In the genomic region with DNA sequence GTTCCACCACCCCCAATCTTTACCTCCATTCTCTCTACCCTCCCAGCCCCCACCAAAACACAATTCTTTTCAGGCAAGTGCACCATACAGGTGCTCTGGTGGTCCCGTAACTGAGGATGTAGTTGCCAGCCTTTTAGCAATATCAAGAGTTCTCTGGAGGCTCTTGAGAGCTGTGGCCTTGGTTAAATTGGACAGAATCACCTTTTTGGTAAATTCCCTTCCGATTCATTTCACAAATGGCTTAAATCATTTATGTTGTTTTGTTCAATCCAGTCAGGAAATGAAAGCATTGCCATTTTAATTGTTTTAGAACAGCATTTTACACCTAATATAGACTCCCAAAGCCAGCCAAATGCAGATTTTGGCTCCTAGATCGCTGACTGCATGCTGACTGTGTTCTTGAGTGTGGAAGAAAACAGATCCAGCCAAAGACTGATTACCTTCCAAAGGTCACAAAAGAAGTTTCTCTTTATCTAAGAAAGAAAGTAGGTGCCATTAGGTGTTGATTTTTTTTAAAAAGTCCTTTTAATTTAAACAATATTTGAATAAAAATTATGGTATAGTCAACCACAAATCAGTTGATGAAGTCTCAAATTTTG, we compare ENCODE assay signal across 24 cellular contexts. TPM values are rescaled to one million over a fixed set of nuclear protein-coding genes. Genes with fewer than 3 reads are reported as not detected.
DNase-seq lines count a peak whose midpoint lies in the region; ATAC-seq and FAIRE-seq lines count a peak whose summit lies in the region.
"Had no signal": no experiment of that assay in that cellular context is flagged by ENCODE, and none has a peak within 500 bp of the region (broad histone marks: within the 10 kb centered on the region; RNA-seq: fewer than 3 reads in every experiment).

No MANE protein-coding gene starts in this region.

- H3K9me3 ChIP-seq in GM23248 (ENCODE audit: low read depth) (no peaks in the 10 kb centered on the region), MG63 (no peaks in the 10 kb centered on the region; the same call in 1 of the 2 replicates), small intestine (ENCODE audit: control insufficient read depth, low read depth) (no peaks in the 10 kb centered on the region)
- no peaks in the 10 kb centered on the region for H3K9me3 ChIP-seq in naive thymus-derived CD4-positive, alpha-beta T cell (ENCODE audit: control insufficient read depth in 2 of 3, low read length in 3 of 3)
- H3K9me3 ChIP-seq: A549; BLaER1 treated with 17β-estradiol and CSF1 and Interleukin-3, amounts not matched to agents 10 nM and 100 nM; HAP-1 had no signal

- H3K4me1 Mint-ChIP-seq in naive thymus-derived CD4-positive, alpha-beta T cell = peaks cover 9 to 56% (median 28%) of the 10 kb centered on the region in 7 donors

- POLR2A ChIA-PET in naive thymus-derived CD4-positive, alpha-beta T cell (lab: Charles Lee) = no interaction called here

- H3K4me2 ChIP-seq in GM23248 (ENCODE audit: unreplicated experiment) = no peak overlapping the region
- H3K4me2 ChIP-seq: BLaER1 treated with 17β-estradiol and CSF1 and Interleukin-3, amounts not matched to agents 10 nM and 100 nM had no signal

- intact Hi-C loops in naive thymus-derived CD4-positive, alpha-beta T cell (cut with micrococcal nuclease) = no loop called here

- H2AFZ ChIP-seq in GM23248 = no peak overlapping the region

- in situ Hi-C loops in GM23248 (cut with MboI) = no loop called here

- H3K9ac ChIP-seq in GM23248 = no peak overlapping the region
- H3K9ac ChIP-seq: BLaER1 treated with 17β-estradiol and CSF1 and Interleukin-3, amounts not matched to agents 10 nM and 100 nM had no signal

- 84 to 89% methylated on average over 3 of the region's 3 CpGs for WGBS in GM23248 (ENCODE audit: low coverage in 1 of 2, low lambda C conversion rate in 2 of 2, missing lambda C conversion rate in 2 of 2), 2 experiments
- WGBS in small intestine, 3 donors = 54 to 77% (median 74%) methylated on average over 3 of the region's 3 CpGs

- no peaks in the 10 kb centered on the region for H3K9me2 ChIP-seq in GM23248 (ENCODE audit: insufficient read depth)

- H3K4me3 ChIP-seq in GM23248 = no peak overlapping the region
- H3K4me3 ChIP-seq in MG63 = no peak overlapping the region
- H3K4me3 ChIP-seq in small intestine (ENCODE audit: low read depth in 1 of 2, low read length in 2 of 2) = no peak overlapping the region
- no peak overlapping the region for H3K4me3 ChIP-seq in naive thymus-derived CD4-positive, alpha-beta T cell (ENCODE audit: low read length)
- H3K4me3 ChIP-seq: A549; BLaER1 treated with 17β-estradiol and CSF1 and Interleukin-3, amounts not matched to agents 10 nM and 100 nM; HAP-1 had no signal

- H3K36me3 Mint-ChIP-seq in naive thymus-derived CD4-positive, alpha-beta T cell = peaks cover 9 to 23% (median 16%) of the 10 kb centered on the region in 5 donors

- peaks cover 62% of the 10 kb centered on the region for H3F3A ChIP-seq in GM23248 (ENCODE audit: insufficient read depth)

- no peak for ATAC-seq in HG03460 (IDR thresholded peaks at IDR 0.05; ENCODE audit: unreplicated experiment)
- no peak for ATAC-seq in naive thymus-derived CD4-positive, alpha-beta T cell
- ATAC-seq: A549, Panc1 had no signal

- H3K27me3 Mint-ChIP-seq in naive thymus-derived CD4-positive, alpha-beta T cell = no peaks in the 10 kb centered on the region
- H3K27me3 Mint-ChIP-seq: CD4-positive, alpha-beta T cell had no signal

- no peaks in the 10 kb centered on the region for H3K36me3 ChIP-seq in GM23248 (ENCODE audit: low read depth)
- H3K36me3 ChIP-seq in MG63 = no peaks in the 10 kb centered on the region
- H3K36me3 ChIP-seq in small intestine (ENCODE audit: control insufficient read depth in 2 of 2, insufficient read depth in 2 of 2, low read length in 2 of 2) = no peaks in the 10 kb centered on the region
- H3K36me3 ChIP-seq in naive thymus-derived CD4-positive, alpha-beta T cell (ENCODE audit: control insufficient read depth in 2 of 3, insufficient read depth in 3 of 3, low read length in 3 of 3) = no peaks in the 10 kb centered on the region
- H3K36me3 ChIP-seq: BLaER1 treated with 17β-estradiol and CSF1 and Interleukin-3, amounts not matched to agents 10 nM and 100 nM; HAP-1 had no signal

- CTCF ChIA-PET in naive thymus-derived CD4-positive, alpha-beta T cell (lab: Charles Lee) = no interaction called here

- peak; percentile 43 for DNase-seq in GM23248
- DNase-seq in MG63 = peak; percentile 70
- DNase-seq in astrocyte of the hippocampus (ENCODE audit: low read depth, low spot score) = peak; percentile 33
- DNase-seq in small intestine = peak; percentile 65
- no peak for DNase-seq in naive thymus-derived CD4-positive, alpha-beta T cell
- DNase-seq in NCI-H69 (lab: John Stamatoyannopoulos, UW) = no peak
- DNase-seq in RPMI8226 = no peak
- DNase-seq: AML-193; CD4-positive, alpha-beta T cell; GF-D8; NCI-H1092 treated with DMSO at 0.1 percent for 48 hours; NCI-H1436; NCI-H187 treated with DMSO at 0.1 percent for 48 hours; NCI-H526 treated with DMSO at 0.1 percent for 48 hours; SHP77 treated with DMSO at 0.1 percent for 48 hours; SW 1271 had no signal

- peaks cover 70% of the 10 kb centered on the region for H3K4me1 ChIP-seq in GM23248 (ENCODE audit: insufficient read depth)
- H3K4me1 ChIP-seq in small intestine (ENCODE audit: control insufficient read depth in 2 of 2, insufficient read depth in 1 of 2, low read depth in 1 of 2, low read length in 1 of 2) = peaks cover 3 to 4% of the 10 kb centered on the region in 2 donors
- no peaks in the 10 kb centered on the region for H3K4me1 ChIP-seq in naive thymus-derived CD4-positive, alpha-beta T cell (ENCODE audit: control insufficient read depth in 2 of 2, insufficient read depth in 2 of 2, low read length in 2 of 2)
- H3K4me1 ChIP-seq: BLaER1 treated with 17β-estradiol and CSF1 and Interleukin-3, amounts not matched to agents 10 nM and 100 nM had no signal

- FAIRE-seq in small intestine (lab: Jason Lieb, UNC) = no peak
- FAIRE-seq: A549, GM19239 had no signal

- no peak overlapping the region for H3K27ac Mint-ChIP-seq in naive thymus-derived CD4-positive, alpha-beta T cell
- H3K27ac Mint-ChIP-seq: CD4-positive, alpha-beta T cell; T-helper 1 cell treated with Interleukin-12 subunit alpha and Interleukin-12 subunit beta and Interleukin-4 antibody, amounts not matched to agents 30 μg/mL and 1 μg/mL, for 36 hours had no signal

- H3K9me3 Mint-ChIP-seq in naive thymus-derived CD4-positive, alpha-beta T cell = peaks cover 0 to 6% (median under 1%) of the 10 kb centered on the region in 11 donors
- H3K9me3 Mint-ChIP-seq: CD4-positive, alpha-beta T cell had no signal

- no peaks in the 10 kb centered on the region for H4K20me1 ChIP-seq in GM23248 (ENCODE audit: insufficient read depth)
- H4K20me1 ChIP-seq: BLaER1 treated with 17β-estradiol and CSF1 and Interleukin-3, amounts not matched to agents 10 nM and 100 nM had no signal

- no peaks in the 10 kb centered on the region for H3K79me2 ChIP-seq in GM23248 (ENCODE audit: insufficient read depth)

- H3K27ac ChIP-seq in GM23248 = no peak overlapping the region
- H3K27ac ChIP-seq in small intestine (ENCODE audit: low read depth in 1 of 2, low read length in 1 of 2) = no peak overlapping the region
- no peak overlapping the region for H3K27ac ChIP-seq in naive thymus-derived CD4-positive, alpha-beta T cell (ENCODE audit: low read depth, low read length)
- H3K27ac ChIP-seq: BLaER1 treated with 17β-estradiol and CSF1 and Interleukin-3, amounts not matched to agents 10 nM and 100 nM; HL-60 had no signal

- H3K4me3 Mint-ChIP-seq in naive thymus-derived CD4-positive, alpha-beta T cell = no peak overlapping the region
- H3K4me3 Mint-ChIP-seq: CD4-positive, alpha-beta T cell; T-helper 1 cell treated with Interleukin-12 subunit alpha and Interleukin-12 subunit beta and Interleukin-4 antibody, amounts not matched to agents 30 μg/mL and 1 μg/mL, for 36 hours had no signal

- H3K27me3 ChIP-seq in GM23248 (replicated peaks; ENCODE audit: insufficient read depth) (no peaks in the 10 kb centered on the region), MG63 (no peaks in the 10 kb centered on the region), small intestine (ENCODE audit: control insufficient read depth in 2 of 2, insufficient read depth in 2 of 2, low read length in 2 of 2) (no peaks in the 10 kb centered on the region)
- H3K27me3 ChIP-seq in naive thymus-derived CD4-positive, alpha-beta T cell (ENCODE audit: control insufficient read depth in 2 of 2, insufficient read depth in 2 of 2, low read length in 2 of 2) = no peaks in the 10 kb centered on the region
- H3K27me3 ChIP-seq: BLaER1 treated with 17β-estradiol and CSF1 and Interleukin-3, amounts not matched to agents 10 nM and 100 nM had no signal

RNA-seq across cellular contexts. Expression of a gene that starts 25.6 kb away (rescaled TPM):
- 12.9 and 21.5 TPM in 2 replicates for total RNA-seq in GM23248 (2014; rRNA removed; shearing (Covaris generic))
- polyA plus RNA-seq in GM23248 (2016; fragmentation: Nextera tagmentation; extraction: Ambion mirVana) (18.6 and 19.6 TPM in 2 replicates), small intestine (10 to 100 TPM; 19.0 to 49.4 (median 31.3) TPM)
- total RNA-seq in MG63 (2014; rRNA removed; shearing (Covaris generic); ENCODE audit: low replicate concordance) = 27.9 and 51.9 TPM in 2 replicates
- total RNA-seq in naive thymus-derived CD4-positive, alpha-beta T cell = 10 to 100 TPM; 11.4 to 17.1 (median 13.8) TPM
- 10 to 100 TPM; 13.0 to 16.8 TPM for polyA plus RNA-seq in naive thymus-derived CD4-positive, alpha-beta T cell

Comparison
In these comparisons a context has a peak if more than half of its experiments do, and no peak if none do; other contexts are left out.
1. DNase-seq: peak in GM23248 (single experiment), MG63 (single experiment), astrocyte of the hippocampus (single experiment) and small intestine (single experiment); none in naive thymus-derived CD4-positive, alpha-beta T cell (0 of 9), NCI-H69 (single experiment) and RPMI8226 (single experiment).